8 cellular contexts compared by ENCODE assay signal in genomic region chr11:6757373-6757967, GRCh38. TPM values are rescaled to one million over a fixed set of nuclear protein-coding genes. Genes with fewer than 3 reads are reported as not detected.
DNase-seq lines count a peak whose midpoint lies in the region; FAIRE-seq and TF ChIP-seq lines count a peak whose summit lies in the region.

No MANE protein-coding gene starts in this region.

- H3K27ac Mint-ChIP-seq in astrocyte (ENCODE audit: unreplicated experiment), result no peak overlapping the region

- H3K27me3 ChIP-seq in astrocyte (ENCODE audit: insufficient read depth, low read length), result no peaks in the 10 kb centered on the region

- H3K27ac ChIP-seq in astrocyte (ENCODE audit: low read depth, low read length), result no peak overlapping the region

- H3K9me3 Mint-ChIP-seq in astrocyte (ENCODE audit: unreplicated experiment), result peaks cover 7% of the 10 kb centered on the region

- H3K4me1 ChIP-seq in astrocyte (ENCODE audit: insufficient read depth, low read length), result no peaks in the 10 kb centered on the region

- H3K27me3 Mint-ChIP-seq in astrocyte (ENCODE audit: low read depth, unreplicated experiment), result no peaks in the 10 kb centered on the region

- no peaks in the 10 kb centered on the region for H3K36me3 ChIP-seq in astrocyte (ENCODE audit: insufficient read depth, low read length)

- H2AFZ ChIP-seq in astrocyte (ENCODE audit: low read depth, low read length), result no peak overlapping the region

- H3K4me2 ChIP-seq in astrocyte (ENCODE audit: low read length), result no peak overlapping the region

- H3K9ac ChIP-seq in astrocyte (ENCODE audit: low read length), result no peak overlapping the region

- DNase-seq in COLO668 (lab: John Stamatoyannopoulos, UW; ENCODE audit: unreplicated experiment), result peak; percentile 27
- peak; percentile 16 for DNase-seq in GM19238 (ENCODE audit: insufficient read length, low spot score)
- DNase-seq in HTR-8/SVneo (ENCODE audit: insufficient read length, low spot score), result peak; percentile 22
- DNase-seq in T follicular helper cell (ENCODE audit: low read depth), result peak; percentile 38
- peak; percentile 31 for DNase-seq in astrocyte (ENCODE audit: low read depth)
- peak; percentile 30 for DNase-seq in iPS DF 4.7 (ENCODE audit: extremely low read depth, low spot score)
- peak; percentile 15 to 26 for DNase-seq in stimulated activated CD4-positive, alpha-beta T cell treated with anti-CD3 and anti-CD28 coated beads, Interleukin-15, amount 100 ng/mL, for 1 hour (ENCODE audit: low read depth in 1 of 2, low spot score in 1 of 2)
- no peak for DNase-seq in NCI-H1694 (lab: John Stamatoyannopoulos, UW)

- FAIRE-seq in HTR-8/SVneo (lab: Jason Lieb, UNC) (no peak), astrocyte (lab: Jason Lieb, UNC) (peak; percentile 73)

- H3K79me2 ChIP-seq in astrocyte (ENCODE audit: insufficient read depth, low read length), result no peaks in the 10 kb centered on the region

- no peak overlapping the region for H3K4me3 Mint-ChIP-seq in astrocyte (ENCODE audit: unreplicated experiment)

- TF ChIP-seq CTCF in astrocyte (IDR thresholded peaks at IDR 0.05; ENCODE audit: insufficient read depth, low read depth, low read length), result peak; percentile 70

- no peaks in the 10 kb centered on the region for H3K4me1 Mint-ChIP-seq in astrocyte (ENCODE audit: low read depth, unreplicated experiment)

- no peak overlapping the region for H3K4me3 ChIP-seq in astrocyte (ENCODE audit: insufficient read depth, low read depth, low read length)

- no peaks in the 10 kb centered on the region for H3K9me3 ChIP-seq in astrocyte (ENCODE audit: insufficient read depth, low read depth, low read length)

- no peaks in the 10 kb centered on the region for H4K20me1 ChIP-seq in astrocyte (ENCODE audit: insufficient read depth, low read length)

- no peaks in the 10 kb centered on the region for H3K36me3 Mint-ChIP-seq in astrocyte (ENCODE audit: low read depth, unreplicated experiment)

RNA-seq across cellular contexts. Expression of gene OR2AG2, which starts 14.3 kb away (rescaled TPM):
- total RNA-seq in astrocyte, result 0.07 and 0.27 TPM in 2 replicates

RNA-seq across cellular contexts. Expression of gene OR2AG1, which starts 25.4 kb away (rescaled TPM):
- total RNA-seq in astrocyte, result not detected in 2 replicates

RNA-seq across cellular contexts. Expression of gene OR6A2, which starts 42.0 kb away (rescaled TPM):
- 0.09 TPM in 1 of 2 replicates, not detected in the other for total RNA-seq in astrocyte
